9 cellular contexts compared by ENCODE assay signal in the genomic region with DNA sequence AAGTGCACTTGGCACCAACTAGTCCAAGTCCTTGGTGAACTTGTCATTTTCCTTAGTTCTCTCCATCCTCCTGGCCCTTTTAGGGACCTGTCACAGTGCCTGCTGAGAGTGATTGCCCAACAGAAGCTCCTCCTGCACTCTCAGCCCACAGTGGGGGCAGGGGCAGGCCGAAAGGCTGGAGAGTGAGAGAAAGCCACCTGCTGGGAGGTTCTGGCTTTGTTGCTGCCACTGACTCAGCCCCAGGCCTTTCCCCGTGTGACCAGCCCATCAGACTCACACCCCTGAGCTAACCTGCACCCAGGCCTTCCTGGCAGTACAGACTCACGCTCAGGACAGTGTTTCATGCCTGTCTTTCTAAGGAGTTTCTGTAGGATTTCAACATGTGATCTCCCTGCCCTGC. TPM values are rescaled to one million over a fixed set of nuclear protein-coding genes. Genes with fewer than 3 reads are reported as not detected.
DNase-seq lines count a peak whose midpoint lies in the region; TF ChIP-seq lines count a peak whose summit lies in the region.
"Had no signal": no experiment of that assay in that cellular context is flagged by ENCODE, and none has a peak within 500 bp of the region (broad histone marks: within the 10 kb centered on the region; RNA-seq: fewer than 3 reads in every experiment).

No MANE protein-coding gene starts in this region.

- H3K4me1 ChIP-seq in BE2C (peaks cover 5% of the 10 kb centered on the region), HUES6 (ENCODE audit: control insufficient read depth, insufficient read depth, low read length) (peaks cover 53% of the 10 kb centered on the region)
- no peaks in the 10 kb centered on the region for H3K4me1 ChIP-seq in effector memory CD4-positive, alpha-beta T cell (ENCODE audit: control insufficient read depth, insufficient read depth, low read length, poor library complexity, severe bottlenecking)
- H3K4me1 ChIP-seq: suprapubic skin had no signal

- no peak overlapping the region for H3K27ac ChIP-seq in HUES6 (ENCODE audit: low read depth, low read length)
- H3K27ac ChIP-seq in effector memory CD4-positive, alpha-beta T cell (ENCODE audit: insufficient read depth, low read length, poor library complexity, severe bottlenecking) = no peak overlapping the region
- H3K27ac ChIP-seq: suprapubic skin had no signal

- TF ChIP-seq CTCF in BE2C (IDR thresholded peaks at IDR 0.05; ENCODE audit: low read depth, low read length) = peak; percentile 41

- H3K4me3 ChIP-seq in BE2C (ENCODE audit: low read depth, low read length) (no peak overlapping the region), HUES6 (ENCODE audit: low read depth, low read length) (no peak overlapping the region)
- no peak overlapping the region for H3K4me3 ChIP-seq in effector memory CD4-positive, alpha-beta T cell (ENCODE audit: insufficient read depth, low read depth, low read length, poor library complexity, severe bottlenecking)
- H3K4me3 ChIP-seq: suprapubic skin had no signal

- peak overlapping the region; percentile 16 for H3K9ac ChIP-seq in HUES6 (ENCODE audit: low read length)

- peak; percentile 62 for DNase-seq in BE2C
- peak; percentile 44 for DNase-seq in UCSD-AML1 (lab: John Stamatoyannopoulos, UW; ENCODE audit: unreplicated experiment)
- DNase-seq in iris pigment epithelial cell (ENCODE audit: low read depth) = peak; percentile 61
- no peak for DNase-seq in NCI-H1092 treated with DMSO at 0.1 percent for 48 hours (lab: John Stamatoyannopoulos, UW)
- DNase-seq in stimulated activated naive CD4-positive, alpha-beta T cell treated with Interleukin-2 at 50 U/mL for 16 hours (lab: John Stamatoyannopoulos, UW) = no peak
- DNase-seq in GM19240 (ENCODE audit: insufficient read length, low spot score) = no peak
- no peak for DNase-seq in effector memory CD4-positive, alpha-beta T cell

- H3K9me3 ChIP-seq in BE2C = no peaks in the 10 kb centered on the region; the same call in none of the 2 replicates
- H3K9me3 ChIP-seq in HUES6 (ENCODE audit: control insufficient read depth, insufficient read depth, low read depth, low read length) = no peaks in the 10 kb centered on the region
- H3K9me3 ChIP-seq in effector memory CD4-positive, alpha-beta T cell (ENCODE audit: control insufficient read depth, low read length) = no peaks in the 10 kb centered on the region
- H3K9me3 ChIP-seq: suprapubic skin had no signal

- H3K27me3 ChIP-seq in BE2C = peaks cover 6% of the 10 kb centered on the region
- H3K27me3 ChIP-seq in HUES6 (ENCODE audit: control insufficient read depth, insufficient read depth, low read length) = no peaks in the 10 kb centered on the region
- no peaks in the 10 kb centered on the region for H3K27me3 ChIP-seq in effector memory CD4-positive, alpha-beta T cell (replicated peaks; ENCODE audit: control insufficient read depth, insufficient read depth, low read length, poor library complexity, severe bottlenecking)

- H3K36me3 ChIP-seq in BE2C = no peaks in the 10 kb centered on the region
- no peaks in the 10 kb centered on the region for H3K36me3 ChIP-seq in HUES6 (ENCODE audit: control insufficient read depth, insufficient read depth, low read length)
- no peaks in the 10 kb centered on the region for H3K36me3 ChIP-seq in effector memory CD4-positive, alpha-beta T cell (ENCODE audit: control insufficient read depth, insufficient read depth, low read length)
- H3K36me3 ChIP-seq: suprapubic skin had no signal

RNA-seq across cellular contexts. Expression of gene PROK1, which starts 17.1 kb away (rescaled TPM):
- 2.2 TPM for polyA plus RNA-seq in BE2C (2012; ENCODE audit: insufficient read depth, insufficient read length, low read depth)

RNA-seq across cellular contexts. Expression of gene LAMTOR5, which starts 26.3 kb away (rescaled TPM):
- polyA plus RNA-seq in BE2C (2012; ENCODE audit: insufficient read depth, insufficient read length, low read depth) = 378 TPM

RNA-seq across cellular contexts. Expression of gene SLC16A4, which starts 43.0 kb away (rescaled TPM):
- polyA plus RNA-seq in BE2C (2012; ENCODE audit: insufficient read depth, insufficient read length, low read depth) = 0.52 TPM

Comparison
In these comparisons a context has a peak if more than half of its experiments do, and no peak if none do; other contexts are left out.
1. DNase-seq: peak in BE2C (single experiment), UCSD-AML1 (single experiment) and iris pigment epithelial cell (single experiment); none in NCI-H1092 treated with DMSO at 0.1 percent for 48 hours (single experiment), stimulated activated naive CD4-positive, alpha-beta T cell treated with Interleukin-2 at 50 U/mL for 16 hours (single experiment), GM19240 (single experiment) and effector memory CD4-positive, alpha-beta T cell (0 of 3).